Comparison of ENCODE assay signal across 8 cellular contexts in the genomic region with DNA sequence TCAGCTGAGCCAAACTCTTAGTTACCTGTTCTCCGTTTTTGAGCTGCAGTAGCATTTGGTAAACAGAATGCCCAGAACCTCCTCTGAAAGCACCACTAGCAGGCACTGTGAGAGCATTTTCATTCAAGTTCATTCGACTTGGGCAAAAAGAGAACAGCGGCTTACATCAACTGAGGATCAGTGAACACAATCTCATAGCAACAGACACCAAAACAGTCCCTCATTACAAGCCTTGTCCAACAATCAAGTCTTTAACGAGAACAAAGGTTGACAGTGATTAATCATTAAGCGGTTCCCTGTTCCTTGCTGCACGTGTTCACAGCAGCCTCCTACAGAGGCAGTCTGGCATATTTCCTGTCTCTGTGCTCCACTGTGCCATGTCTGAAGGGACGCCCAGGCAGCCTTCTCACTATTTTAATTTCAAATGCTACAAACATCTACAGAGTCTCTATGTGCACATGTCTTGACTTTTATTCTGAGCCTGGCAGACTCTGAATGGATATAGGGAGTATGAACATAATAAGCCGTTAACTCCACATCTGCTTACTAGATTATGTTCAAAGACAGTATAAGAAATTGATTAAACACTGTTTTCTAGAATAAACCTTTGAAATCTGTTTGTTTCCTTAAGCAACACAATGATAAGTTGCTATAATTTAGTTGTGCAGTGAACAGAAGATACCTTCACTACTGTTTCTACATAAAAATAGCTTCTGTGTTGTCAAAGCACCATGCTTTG.
A peak's percentile ranks its signal among the peaks of the same experiment; 100 is the strongest.
DNase-seq lines count a peak whose midpoint lies in the region; ATAC-seq and TF ChIP-seq lines count a peak whose summit lies in the region.

No MANE protein-coding gene starts in this region.

- intact Hi-C loops in heart left ventricle (cut with DNase I) = loop anchor here in 1 of 10 donors (5.0 kb wide), 1 partner anchor 330 kb away; the partner anchor contains the start of gene MAML2

- peak in 10 of 12 donors; percentile 9 to 63 (median 44) for TF ChIP-seq CTCF in heart left ventricle (IDR thresholded peaks at IDR 0.05)

- no peaks in the 10 kb centered on the region for H3K9me3 Mint-ChIP-seq in CD4-positive, CD25-positive, alpha-beta regulatory T cell
- H3K9me3 Mint-ChIP-seq in activated naive CD8-positive, alpha-beta T cell treated with anti-CD3 and anti-CD28 coated beads for 36 hours = no peaks in the 10 kb centered on the region

- H3K4me3 ChIP-seq in CD4-positive, CD25-positive, alpha-beta regulatory T cell (ENCODE audit: low read depth, low read length) = peak overlapping the region; percentile 64
- peak overlapping the region in 1 of 12 donors; percentile 23 for H3K4me3 ChIP-seq in heart left ventricle

- no peak for TF ChIP-seq POLR2A in heart left ventricle (IDR thresholded peaks at IDR 0.05)

- WGBS in heart left ventricle, 4 donors = 30 to 38% (median 35%) methylated on average over 8 of the region's 8 CpGs

- peak; percentile 79 to 82 for ATAC-seq in CD4-positive, CD25-positive, alpha-beta regulatory T cell (ENCODE audit: low read depth in 2 of 2)
- ATAC-seq in HG03280 (IDR thresholded peaks at IDR 0.05; ENCODE audit: unreplicated experiment) (peak; percentile 81), heart left ventricle (peak; percentile 46 to 88 (median 78))

- no peaks in the 10 kb centered on the region for H3K9me3 ChIP-seq in CD4-positive, CD25-positive, alpha-beta regulatory T cell (ENCODE audit: control insufficient read depth in 2 of 2, low read length in 2 of 2)
- no peaks in the 10 kb centered on the region for H3K9me3 ChIP-seq in heart left ventricle

- H3K27ac Mint-ChIP-seq in CD4-positive, CD25-positive, alpha-beta regulatory T cell = peak overlapping the region; percentile 81 to 93 (median 81)
- peak overlapping the region; percentile 94 for H3K27ac Mint-ChIP-seq in activated naive CD8-positive, alpha-beta T cell treated with anti-CD3 and anti-CD28 coated beads for 36 hours

- H3K4me3 Mint-ChIP-seq in CD4-positive, CD25-positive, alpha-beta regulatory T cell = peak overlapping the region; percentile 44 to 66 (median 58)
- peak overlapping the region; percentile 32 for H3K4me3 Mint-ChIP-seq in activated naive CD8-positive, alpha-beta T cell treated with anti-CD3 and anti-CD28 coated beads for 36 hours

- no peaks in the 10 kb centered on the region for H3K27me3 Mint-ChIP-seq in CD4-positive, CD25-positive, alpha-beta regulatory T cell
- no peaks in the 10 kb centered on the region for H3K27me3 Mint-ChIP-seq in activated naive CD8-positive, alpha-beta T cell treated with anti-CD3 and anti-CD28 coated beads for 36 hours

- no peaks in the 10 kb centered on the region for H3K36me3 Mint-ChIP-seq in CD4-positive, CD25-positive, alpha-beta regulatory T cell
- H3K36me3 Mint-ChIP-seq in activated naive CD8-positive, alpha-beta T cell treated with anti-CD3 and anti-CD28 coated beads for 36 hours = peaks cover 5% of the 10 kb centered on the region

- peaks cover 32 to 68% (median 51%) of the 10 kb centered on the region in 4 donors for H3K4me1 Mint-ChIP-seq in CD4-positive, CD25-positive, alpha-beta regulatory T cell
- peaks cover 63% of the 10 kb centered on the region for H3K4me1 Mint-ChIP-seq in activated naive CD8-positive, alpha-beta T cell treated with anti-CD3 and anti-CD28 coated beads for 36 hours

- peak overlapping the region; percentile 58 for H3K27ac ChIP-seq in CD4-positive, CD25-positive, alpha-beta regulatory T cell (ENCODE audit: insufficient read depth, low read length, poor library complexity, severe bottlenecking)
- H3K27ac ChIP-seq in heart left ventricle = peak overlapping the region in 7 of 12 donors; percentile 21 to 52 (median 33)

- DNase-seq in CD4-positive, CD25-positive, alpha-beta regulatory T cell = peak; percentile 37 to 67 (median 66)
- DNase-seq in GM19238 (ENCODE audit: insufficient read length, low spot score) (peak; percentile 41), heart left ventricle (peak in 2 of 5 donors; percentile 22 to 44), putamen (ENCODE audit: low spot score) (peak; percentile 88), SIG-M5 (lab: John Stamatoyannopoulos, UW) (no peak)
- DNase-seq in activated naive CD8-positive, alpha-beta T cell treated with anti-CD3 and anti-CD28 coated beads for 36 hours = peak; percentile 43

- no peaks in the 10 kb centered on the region for H3K36me3 ChIP-seq in CD4-positive, CD25-positive, alpha-beta regulatory T cell (ENCODE audit: control insufficient read depth, insufficient read depth, low read length)
- no peaks in the 10 kb centered on the region for H3K36me3 ChIP-seq in heart left ventricle

- H3K27me3 ChIP-seq in CD4-positive, CD25-positive, alpha-beta regulatory T cell (ENCODE audit: control insufficient read depth, insufficient read depth, low read length) = no peaks in the 10 kb centered on the region
- H3K27me3 ChIP-seq in heart left ventricle = no peaks in the 10 kb centered on the region

- peaks cover 50% of the 10 kb centered on the region for H3K4me1 ChIP-seq in CD4-positive, CD25-positive, alpha-beta regulatory T cell (ENCODE audit: control insufficient read depth, insufficient read depth, low read length, poor library complexity, severe bottlenecking)
- H3K4me1 ChIP-seq in heart left ventricle = peaks cover 0 to 41% (median 4%) of the 10 kb centered on the region in 12 donors

TF ChIP-seq in PFSK-1, 5 proteins besides CTCF, POLR2A, EP300 and RAD21:
- TF ChIP-seq POLR2AphosphoS5 (IDR thresholded peaks at IDR 0.05; ENCODE audit: low read depth, low read length) (0 out of 2 replicates have a peak, but pooled peaks have one; percentile 32), FOXP2 (optimal IDR thresholded peaks at IDR 0.05; ENCODE audit: borderline replicate concordance, extremely low read depth, extremely low read length, insufficient read depth) (no peak), TAF1 (IDR thresholded peaks at IDR 0.05; ENCODE audit: borderline replicate concordance, insufficient read depth, low read length) (no peak), SIN3A (IDR thresholded peaks at IDR 0.05; ENCODE audit: borderline replicate concordance, insufficient read depth, low read length) (peak; percentile 94; the same call in 1 of the 2 replicates), REST (IDR thresholded peaks at IDR 0.05; ENCODE audit: insufficient read depth in 1 of 2, low read depth in 2 of 2, low read length in 2 of 2) (peak in 1 of 2 experiments; percentile 68; a peak in 2 of 4 replicates)
